In the genomic region with DNA sequence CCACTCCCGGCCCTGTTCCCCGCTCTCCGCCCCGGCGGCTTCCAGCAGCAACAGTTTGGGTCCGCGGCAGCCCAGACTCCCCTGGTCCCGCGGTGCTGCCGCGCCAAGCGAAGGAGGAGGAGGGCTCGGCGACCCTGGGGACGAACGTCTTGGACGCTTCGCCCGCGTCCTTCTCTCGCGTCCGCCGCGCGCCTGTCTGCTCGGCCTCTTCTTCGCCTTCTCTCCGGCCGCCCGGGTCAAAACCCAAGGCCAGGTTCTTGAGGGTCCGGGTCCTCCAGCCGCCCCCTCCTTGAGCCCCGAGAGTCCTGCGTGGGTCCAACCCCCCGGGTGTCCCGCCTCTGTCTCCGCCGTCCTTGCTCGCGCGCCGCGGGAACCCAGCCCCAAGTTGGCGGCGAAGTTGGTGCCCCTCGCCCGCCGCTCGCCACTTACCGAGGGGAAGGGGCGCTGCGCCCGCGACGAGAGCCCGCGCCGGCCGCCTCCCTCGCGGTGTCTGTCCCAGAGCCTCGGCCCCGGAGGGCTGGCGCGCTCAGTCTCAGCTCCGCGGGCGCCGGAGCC, we compare ENCODE assay signal across 1 cellular context.
TF ChIP-seq lines count a peak whose summit lies in the region.

No MANE protein-coding gene starts in this region.

TF ChIP-seq in GM12878, 131 proteins besides CTCF, POLR2A, EP300 and RAD21:
- TF ChIP-seq, protein P1, sequence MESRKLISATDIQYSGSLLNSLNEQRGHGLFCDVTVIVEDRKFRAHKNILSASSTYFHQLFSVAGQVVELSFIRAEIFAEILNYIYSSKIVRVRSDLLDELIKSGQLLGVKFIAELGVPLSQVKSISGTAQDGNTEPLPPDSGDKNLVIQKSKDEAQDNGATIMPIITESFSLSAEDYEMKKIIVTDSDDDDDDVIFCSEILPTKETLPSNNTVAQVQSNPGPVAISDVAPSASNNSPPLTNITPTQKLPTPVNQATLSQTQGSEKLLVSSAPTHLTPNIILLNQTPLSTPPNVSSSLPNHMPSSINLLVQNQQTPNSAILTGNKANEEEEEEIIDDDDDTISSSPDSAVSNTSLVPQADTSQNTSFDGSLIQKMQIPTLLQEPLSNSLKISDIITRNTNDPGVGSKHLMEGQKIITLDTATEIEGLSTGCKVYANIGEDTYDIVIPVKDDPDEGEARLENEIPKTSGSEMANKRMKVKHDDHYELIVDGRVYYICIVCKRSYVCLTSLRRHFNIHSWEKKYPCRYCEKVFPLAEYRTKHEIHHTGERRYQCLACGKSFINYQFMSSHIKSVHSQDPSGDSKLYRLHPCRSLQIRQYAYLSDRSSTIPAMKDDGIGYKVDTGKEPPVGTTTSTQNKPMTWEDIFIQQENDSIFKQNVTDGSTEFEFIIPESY (IDR thresholded peaks at IDR 0.05): no peak
- TF ChIP-seq SUZ12 (IDR thresholded peaks at IDR 0.05; ENCODE audit: unreplicated experiment): peak; percentile 73
- no peak for TF ChIP-seq STAT1 (conservative IDR thresholded peaks at IDR 0.05)
- TF ChIP-seq NFIC (IDR thresholded peaks at IDR 0.05; ENCODE audit: low read depth, low read length): no peak
- TF ChIP-seq, protein P2, sequence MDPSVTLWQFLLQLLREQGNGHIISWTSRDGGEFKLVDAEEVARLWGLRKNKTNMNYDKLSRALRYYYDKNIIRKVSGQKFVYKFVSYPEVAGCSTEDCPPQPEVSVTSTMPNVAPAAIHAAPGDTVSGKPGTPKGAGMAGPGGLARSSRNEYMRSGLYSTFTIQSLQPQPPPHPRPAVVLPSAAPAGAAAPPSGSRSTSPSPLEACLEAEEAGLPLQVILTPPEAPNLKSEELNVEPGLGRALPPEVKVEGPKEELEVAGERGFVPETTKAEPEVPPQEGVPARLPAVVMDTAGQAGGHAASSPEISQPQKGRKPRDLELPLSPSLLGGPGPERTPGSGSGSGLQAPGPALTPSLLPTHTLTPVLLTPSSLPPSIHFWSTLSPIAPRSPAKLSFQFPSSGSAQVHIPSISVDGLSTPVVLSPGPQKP (IDR thresholded peaks at IDR 0.05; ENCODE audit: low read depth, low read length): no peak
- TF ChIP-seq, protein P3, sequence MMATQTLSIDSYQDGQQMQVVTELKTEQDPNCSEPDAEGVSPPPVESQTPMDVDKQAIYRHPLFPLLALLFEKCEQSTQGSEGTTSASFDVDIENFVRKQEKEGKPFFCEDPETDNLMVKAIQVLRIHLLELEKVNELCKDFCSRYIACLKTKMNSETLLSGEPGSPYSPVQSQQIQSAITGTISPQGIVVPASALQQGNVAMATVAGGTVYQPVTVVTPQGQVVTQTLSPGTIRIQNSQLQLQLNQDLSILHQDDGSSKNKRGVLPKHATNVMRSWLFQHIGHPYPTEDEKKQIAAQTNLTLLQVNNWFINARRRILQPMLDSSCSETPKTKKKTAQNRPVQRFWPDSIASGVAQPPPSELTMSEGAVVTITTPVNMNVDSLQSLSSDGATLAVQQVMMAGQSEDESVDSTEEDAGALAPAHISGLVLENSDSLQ (IDR thresholded peaks at IDR 0.05): no peak
- no peak for TF ChIP-seq ZNF274 (IDR thresholded peaks at IDR 0.05; ENCODE audit: insufficient read depth, insufficient read length)
- TF ChIP-seq CHD2 (IDR thresholded peaks at IDR 0.05; ENCODE audit: borderline replicate concordance, low read depth, low read length): no peak
